8 cellular contexts compared by ENCODE assay signal in the genomic region with DNA sequence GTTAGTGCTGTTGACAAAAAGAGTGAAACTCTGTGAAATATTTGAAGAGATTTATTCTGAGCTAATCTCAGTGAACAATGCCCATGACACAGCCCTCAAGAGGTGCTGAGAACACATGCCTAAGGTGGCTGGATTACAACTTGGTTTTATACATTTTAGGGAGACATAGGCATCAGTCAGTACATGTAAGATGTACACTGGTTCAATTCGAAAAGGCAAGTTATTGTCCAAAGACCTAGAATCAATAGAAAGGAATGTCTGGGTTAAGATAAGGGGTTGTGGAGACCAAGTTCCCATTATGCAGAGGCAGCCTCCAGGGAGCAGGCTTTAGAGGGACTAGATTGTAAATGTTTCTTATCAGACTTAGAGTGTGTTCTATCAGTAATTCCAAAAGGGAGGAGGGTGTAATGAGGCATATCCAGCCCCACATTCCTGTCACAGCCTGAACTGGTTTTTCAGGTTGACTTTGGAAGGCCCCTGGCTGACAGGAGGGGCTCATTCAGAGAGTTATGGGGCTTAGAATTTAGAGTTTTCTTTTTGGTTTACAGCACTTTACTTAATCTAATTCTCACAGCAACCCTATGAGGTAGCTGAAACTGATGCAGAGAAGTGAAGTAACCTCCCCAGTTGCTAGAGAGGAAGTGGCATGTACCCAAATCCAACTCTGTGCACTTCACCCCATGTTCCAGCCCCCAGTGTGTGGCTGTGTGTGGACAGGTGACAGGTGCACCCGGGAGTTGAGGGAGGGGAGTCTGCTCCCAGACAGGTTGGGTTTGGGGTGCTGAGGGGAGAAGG. TPM values are rescaled to one million over a fixed set of nuclear protein-coding genes. Genes with fewer than 3 reads are reported as not detected.
DNase-seq lines count a peak whose midpoint lies in the region; ATAC-seq, FAIRE-seq and TF ChIP-seq lines count a peak whose summit lies in the region.

No MANE protein-coding gene starts in this region.

- H3K9me3 ChIP-seq in esophagus muscularis mucosa, result no peaks in the 10 kb centered on the region

- no peak for TF ChIP-seq CTCF in esophagus muscularis mucosa (IDR thresholded peaks at IDR 0.05)
- TF ChIP-seq CTCF in lower leg skin (IDR thresholded peaks at IDR 0.05), result no peak

- H3K4me3 ChIP-seq in esophagus muscularis mucosa (no peak overlapping the region), lower leg skin (ENCODE audit: low read depth, poor library complexity, severe bottlenecking) (no peak overlapping the region)

- intact Hi-C loops in esophagus muscularis mucosa (cut with DNase I), result no loop called here
- intact Hi-C loops in lower leg skin (cut with DNase I; ENCODE audit: low total_unique reads), result no loop called here

- no peak for TF ChIP-seq POLR2A in esophagus muscularis mucosa (IDR thresholded peaks at IDR 0.05; ENCODE audit: low read depth)
- TF ChIP-seq POLR2A in lower leg skin (IDR thresholded peaks at IDR 0.05), result no peak

- H3K27me3 ChIP-seq in esophagus muscularis mucosa, result no peaks in the 10 kb centered on the region

- H3K36me3 ChIP-seq in esophagus muscularis mucosa, result no peaks in the 10 kb centered on the region

- no peak for FAIRE-seq in HTR-8/SVneo (lab: Jason Lieb, UNC)

- WGBS in esophagus muscularis mucosa, result 95% methylated on average over 2 of the region's 2 CpGs
- WGBS in lower leg skin, 2 donors, result 24 to 37% methylated on average over 2 of the region's 2 CpGs

- H3K4me1 ChIP-seq in esophagus muscularis mucosa, result peaks cover 19 to 32% (median 30%) of the 10 kb centered on the region in 4 donors

- TF ChIP-seq EP300 in esophagus muscularis mucosa (IDR thresholded peaks at IDR 0.05), result no peak

- peak; percentile 86 for DNase-seq in NCI-H226
- DNase-seq in esophagus muscularis mucosa (ENCODE audit: extremely low spot score), result no peak
- DNase-seq in renal cortical epithelial cell (ENCODE audit: low read depth), result peak; percentile 49
- no peak for DNase-seq in inferior parietal cortex (ENCODE audit: extremely low spot score)
- no peak for DNase-seq in mesenteric fat pad (ENCODE audit: low spot score)
- no peak for DNase-seq in lower leg skin (ENCODE audit: low spot score in 2 of 2)
- DNase-seq in HTR-8/SVneo (ENCODE audit: insufficient read length, low spot score), result no peak

- H3K27ac ChIP-seq in esophagus muscularis mucosa (replicated peaks in 1 of 4), result peak overlapping the region; percentile 67 to 79 (median 76)

- ATAC-seq in GM18909 (IDR thresholded peaks at IDR 0.05; ENCODE audit: poor library complexity, unreplicated experiment), result peak; percentile 57

RNA-seq across cellular contexts. Expression of gene ASAP2, which starts 28.3 kb away (rescaled TPM):
- total RNA-seq in esophagus muscularis mucosa (10 to 100 TPM; 18.7 to 24.0 (median 21.3) TPM), renal cortical epithelial cell (59.4 and 68.6 TPM in 2 replicates), mesenteric fat pad (22.9 TPM), lower leg skin (10 to 100 TPM; 30.4 to 40.7 (median 33.1) TPM)

Comparison
In these comparisons a context has a peak if more than half of its experiments do, and no peak if none do; other contexts are left out.
1. DNase-seq: peak in NCI-H226 (single experiment) and renal cortical epithelial cell (single experiment); none in esophagus muscularis mucosa (single experiment), inferior parietal cortex (single experiment), mesenteric fat pad (single experiment), lower leg skin (0 of 2) and HTR-8/SVneo (single experiment).